In genomic region chr11:90246468-90246867, GRCh38 we compare ENCODE assay signal across 25 cellular contexts.
"Had no signal": no experiment of that assay in that cellular context is flagged by ENCODE, and none has a peak within 500 bp of the region (broad histone marks: within the 10 kb centered on the region; RNA-seq: fewer than 3 reads in every experiment).

No MANE protein-coding gene starts in this region.

- H3K27ac Mint-ChIP-seq: stimulated activated effector memory CD8-positive, alpha-beta T cell treated with anti-CD3 and anti-CD28 coated beads, Interleukin-12 subunit alpha, Interleukin-12 subunit beta, amount 100 ng/mL, for 72 hours; stimulated activated memory B cell treated with anti-CD40 and anti-IgM and Interleukin-4, amounts not matched to agents 10 μg/mL and 1 μg/mL and 100 μg/mL, for 72 hours; stimulated activated naive B cell treated with anti-CD40 and anti-IgM and Interleukin-4, amounts not matched to agents 10 μg/mL and 1 μg/mL and 100 μg/mL, for 72 hours; stimulated activated naive CD8-positive, alpha-beta T cell treated with anti-CD3 and anti-CD28 coated beads, Interleukin-15, amount 100 ng/mL, for 72 hours; stimulated activated naive CD8-positive, alpha-beta T cell treated with anti-CD3 and anti-CD28 coated beads, Interleukin-15, Interleukin-2, amounts not matched to agents 100 ng/mL and 50 ng/mL, for 24 hours; type B pancreatic cell had no signal

- H3K36me3 Mint-ChIP-seq: stimulated activated effector memory CD8-positive, alpha-beta T cell treated with anti-CD3 and anti-CD28 coated beads, Interleukin-12 subunit alpha, Interleukin-12 subunit beta, amount 100 ng/mL, for 72 hours; stimulated activated memory B cell treated with anti-CD40 and anti-IgM and Interleukin-4, amounts not matched to agents 10 μg/mL and 1 μg/mL and 100 μg/mL, for 72 hours; stimulated activated naive B cell treated with anti-CD40 and anti-IgM and Interleukin-4, amounts not matched to agents 10 μg/mL and 1 μg/mL and 100 μg/mL, for 72 hours; type B pancreatic cell had no signal

- ATAC-seq: stimulated activated effector memory CD8-positive, alpha-beta T cell treated with anti-CD3 and anti-CD28 coated beads, Interleukin-12 subunit alpha, Interleukin-12 subunit beta, amount 100 ng/mL, for 72 hours; stimulated activated memory B cell treated with anti-CD40 and anti-IgM and Interleukin-4, amounts not matched to agents 10 μg/mL and 1 μg/mL and 100 μg/mL, for 72 hours; stimulated activated naive B cell treated with anti-CD40 and anti-IgM and Interleukin-4, amounts not matched to agents 10 μg/mL and 1 μg/mL and 100 μg/mL, for 72 hours; stimulated activated naive CD8-positive, alpha-beta T cell treated with anti-CD3 and anti-CD28 coated beads, Interleukin-15, amount 100 ng/mL, for 72 hours; stimulated activated naive CD8-positive, alpha-beta T cell treated with anti-CD3 and anti-CD28 coated beads, Interleukin-15, Interleukin-2, amounts not matched to agents 100 U/mL and 50 U/mL, for 24 hours; upper lobe of right lung had no signal

- H3K27me3 Mint-ChIP-seq: type B pancreatic cell had no signal

- FAIRE-seq: urothelium cell line had no signal

- H3K4me3 Mint-ChIP-seq: stimulated activated effector memory CD8-positive, alpha-beta T cell treated with anti-CD3 and anti-CD28 coated beads, Interleukin-12 subunit alpha, Interleukin-12 subunit beta, amount 100 ng/mL, for 72 hours; stimulated activated memory B cell treated with anti-CD40 and anti-IgM and Interleukin-4, amounts not matched to agents 10 μg/mL and 1 μg/mL and 100 μg/mL, for 72 hours; stimulated activated naive B cell treated with anti-CD40 and anti-IgM and Interleukin-4, amounts not matched to agents 10 μg/mL and 1 μg/mL and 100 μg/mL, for 72 hours; stimulated activated naive CD8-positive, alpha-beta T cell treated with anti-CD3 and anti-CD28 coated beads, Interleukin-15, amount 100 ng/mL, for 72 hours; stimulated activated naive CD8-positive, alpha-beta T cell treated with anti-CD3 and anti-CD28 coated beads, Interleukin-15, Interleukin-2, amounts not matched to agents 100 ng/mL and 50 ng/mL, for 24 hours; type B pancreatic cell had no signal

- DNase-seq: stimulated activated CD4-positive, alpha-beta T cell treated with anti-CD3 and anti-CD28 coated beads, Interleukin-2, amount 100 ng/mL, for 48 hours; stimulated activated CD4-positive, alpha-beta T cell treated with anti-CD3 and anti-CD28 coated beads, Interleukin-4, amount 100 ng/mL, for 1 hour; stimulated activated CD4-positive, alpha-beta T cell treated with anti-CD3 and anti-CD28 coated beads, Interleukin-4, amount 100 ng/mL, for 24 hours; stimulated activated CD4-positive, alpha-beta T cell treated with anti-CD3 and anti-CD28 coated beads, Interleukin-4, amount 100 ng/mL, for 4 hours; stimulated activated CD8-positive, alpha-beta memory T cell treated with anti-CD3 and anti-CD28 coated beads, Interleukin-4, amount 100 ng/mL, for 48 hours; stimulated activated naive B cell treated with anti-CD40 and anti-IgM and Interleukin-4, amounts not matched to agents 10 μg/mL and 1 μg/mL and 100 μg/mL, for 72 hours; stimulated activated naive CD4-positive, alpha-beta T cell; stimulated activated naive CD4-positive, alpha-beta T cell treated with Interleukin-2 at 50 U/mL for 16 hours; stimulated activated naive CD8-positive, alpha-beta T cell treated with anti-CD3 and anti-CD28 coated beads, Interleukin-15, amount 100 ng/mL, for 72 hours; stimulated activated naive CD8-positive, alpha-beta T cell treated with anti-CD3 and anti-CD28 coated beads, Interleukin-15, Interleukin-2, amounts not matched to agents 100 U/mL and 50 U/mL, for 24 hours; stomach; substantia nigra; testis; thyroid gland; tibial artery; transverse colon; trophoblast cell; upper lobe of left lung; upper lobe of right lung; uterus had no signal

- H3K4me1 Mint-ChIP-seq: stimulated activated naive CD8-positive, alpha-beta T cell treated with anti-CD3 and anti-CD28 coated beads, Interleukin-15, amount 100 ng/mL, for 72 hours had no signal

- H3K9me3 Mint-ChIP-seq: stimulated activated effector memory CD8-positive, alpha-beta T cell treated with anti-CD3 and anti-CD28 coated beads, Interleukin-12 subunit alpha, Interleukin-12 subunit beta, amount 100 ng/mL, for 72 hours; stimulated activated memory B cell treated with anti-CD40 and anti-IgM and Interleukin-4, amounts not matched to agents 10 μg/mL and 1 μg/mL and 100 μg/mL, for 72 hours; stimulated activated naive B cell treated with anti-CD40 and anti-IgM and Interleukin-4, amounts not matched to agents 10 μg/mL and 1 μg/mL and 100 μg/mL, for 72 hours; stimulated activated naive CD8-positive, alpha-beta T cell treated with anti-CD3 and anti-CD28 coated beads, Interleukin-15, amount 100 ng/mL, for 72 hours; stimulated activated naive CD8-positive, alpha-beta T cell treated with anti-CD3 and anti-CD28 coated beads, Interleukin-15, Interleukin-2, amounts not matched to agents 100 ng/mL and 50 ng/mL, for 24 hours; type B pancreatic cell had no signal
